In genomic region chr19:17841810-17842662, GRCh38 we compare ENCODE assay signal across 8 cellular contexts. TPM values are rescaled to one million over a fixed set of nuclear protein-coding genes. Genes with fewer than 3 reads are reported as not detected.
DNase-seq lines count a peak whose midpoint lies in the region; ATAC-seq and TF ChIP-seq lines count a peak whose summit lies in the region.

No MANE protein-coding gene starts in this region.

- H3F3A ChIP-seq in SK-N-SH (replicated peaks; ENCODE audit: insufficient read depth): no peaks in the 10 kb centered on the region

- no peaks in the 10 kb centered on the region for H4K20me1 ChIP-seq in SK-N-SH (ENCODE audit: insufficient read depth)

- peak overlapping the region; percentile 80; the same call in 1 of the 2 replicates for H2AFZ ChIP-seq in SK-N-SH (ENCODE audit: low read depth)

- under 1% methylated on average over 37 of the region's 56 CpGs for WGBS in SK-N-SH (ENCODE audit: low lambda C conversion rate)
- 10 to 21% methylated on average over 24 to 28 of the region's 56 CpGs for WGBS in body of pancreas, 2 donors

- TF ChIP-seq RAD21 in SK-N-SH (IDR thresholded peaks at IDR 0.05; ENCODE audit: low read length): no peak

- ATAC-seq in body of pancreas (peak; percentile 69), gastrocnemius medialis (peak in 1 of 2 donors; percentile 26), GM21381 (IDR thresholded peaks at IDR 0.05; ENCODE audit: unreplicated experiment) (no peak), HG03175 (IDR thresholded peaks at IDR 0.05; ENCODE audit: unreplicated experiment) (no peak)

- in situ Hi-C loops in ACHN (cut with HindIII; ENCODE audit: low pct_ligation_motif_present, low pct_unique_long_range_greater_than_20kb, low sequenced_read_pairs): no loop called here
- in situ Hi-C loops in gastrocnemius medialis (cut with MboI; ENCODE audit: low sequenced_read_pairs in 4 of 4): no loop called here

- H3K4me3 ChIP-seq in SK-N-SH (ENCODE audit: low read depth in 2 of 2, low read length in 1 of 2): peak overlapping the region; percentile 45 to 50
- H3K4me3 ChIP-seq in body of pancreas: no peak overlapping the region
- H3K4me3 ChIP-seq in iPS-11a (ENCODE audit: low read depth, low read length): peak overlapping the region; percentile 50
- peak overlapping the region in 3 of 4 donors; percentile 2 to 27 (median 24) for H3K4me3 ChIP-seq in gastrocnemius medialis

- H3K27ac ChIP-seq in SK-N-SH (ENCODE audit: low read depth in 2 of 2, low read length in 1 of 2): peak overlapping the region in 1 of 2 experiments; percentile 76; a peak in 1 of 4 replicates
- H3K27ac ChIP-seq in body of pancreas: no peak overlapping the region
- H3K27ac ChIP-seq in gastrocnemius medialis: no peak overlapping the region

- H3K79me2 ChIP-seq in SK-N-SH (ENCODE audit: insufficient read depth): no peaks in the 10 kb centered on the region

- H3K4me1 ChIP-seq in SK-N-SH (ENCODE audit: control insufficient read depth in 1 of 2, insufficient read depth in 2 of 2, low read depth in 1 of 2, low read length in 1 of 2) (peaks cover 0 to 14% of the 10 kb centered on the region in 2 experiments; a peak in 1 of 4 replicates), body of pancreas (peaks cover 15% of the 10 kb centered on the region), gastrocnemius medialis (no peaks in the 10 kb centered on the region)

- POLR2A ChIA-PET in SK-N-SH (lab: Yijun Ruan, JAX): interaction anchor here (0.6 to 3.1 kb wide), 3 partner anchors 11 to 271 kb away, joined by 3 to 14 read pairs (median 5); partner anchors contain the start of gene RPL18A

- no peaks in the 10 kb centered on the region for H3K9me2 ChIP-seq in SK-N-SH

- H3K36me3 ChIP-seq in SK-N-SH (replicated peaks in 1 of 2; ENCODE audit: control insufficient read depth in 1 of 2, insufficient read depth in 2 of 2, low read length in 1 of 2) (no peaks in the 10 kb centered on the region), body of pancreas (replicated peaks in 1 of 2; ENCODE audit: insufficient read depth in 1 of 2, low read depth in 2 of 2) (no peaks in the 10 kb centered on the region), gastrocnemius medialis (no peaks in the 10 kb centered on the region)

- no peak for TF ChIP-seq CTCF in SK-N-SH (IDR thresholded peaks at IDR 0.05)
- no peak for TF ChIP-seq CTCF in body of pancreas (IDR thresholded peaks at IDR 0.05)
- no peak for TF ChIP-seq CTCF in gastrocnemius medialis (IDR thresholded peaks at IDR 0.05 in 4 of 5, conservative IDR thresholded peaks at IDR 0.05 in 1 of 5)

- H3K4me2 ChIP-seq in SK-N-SH: peak overlapping the region; percentile 80

- no peak for TF ChIP-seq EP300 in SK-N-SH (IDR thresholded peaks at IDR 0.05; ENCODE audit: borderline replicate concordance in 1 of 2, low read depth in 1 of 2, low read length in 1 of 2)

- DNase-seq in ACHN (peak; percentile 53), HK-2 (ENCODE audit: unreplicated experiment) (peak; percentile 94), SK-N-SH (peak; percentile 99), body of pancreas (peak; percentile 69 to 78 (median 75)), gastrocnemius medialis (peak; percentile 22 to 35)

- no peaks in the 10 kb centered on the region for H3K27me3 ChIP-seq in SK-N-SH (ENCODE audit: insufficient read depth)
- no peaks in the 10 kb centered on the region for H3K27me3 ChIP-seq in body of pancreas
- peaks cover 35 to 66% (median 56%) of the 10 kb centered on the region in 3 donors for H3K27me3 ChIP-seq in gastrocnemius medialis

- CTCF ChIA-PET in SK-N-SH (lab: Yijun Ruan, JAX): interaction anchor here (1.0 to 2.8 kb wide), 5 partner anchors 9 to 52 kb away, joined by 3 to 20 read pairs (median 3); partner anchors contain the start of gene RPL18A

- peak overlapping the region; percentile 37 for H3K9ac ChIP-seq in SK-N-SH

- intact Hi-C loops in body of pancreas (cut with DNase I) (loop anchor here (10.0 kb wide), 1 partner anchor 137 kb away; no protein-coding TSS in a partner anchor), gastrocnemius medialis (cut with DNase I; ENCODE audit: low total_unique reads) (no loop called here)

- TF ChIP-seq POLR2A in body of pancreas (IDR thresholded peaks at IDR 0.05): no peak
- no peak for TF ChIP-seq POLR2A in gastrocnemius medialis (IDR thresholded peaks at IDR 0.05)

- H3K9me3 ChIP-seq in SK-N-SH (no peaks in the 10 kb centered on the region), body of pancreas (no peaks in the 10 kb centered on the region), gastrocnemius medialis (no peaks in the 10 kb centered on the region)

TF ChIP-seq in SK-N-SH, 30 proteins besides CTCF, POLR2A, EP300 and RAD21:
- TF ChIP-seq IRF3 (IDR thresholded peaks at IDR 0.05; ENCODE audit: low read depth, low read length) (no peak), RFX5 (IDR thresholded peaks at IDR 0.05; ENCODE audit: low read length) (no peak), GABPA (IDR thresholded peaks at IDR 0.05; ENCODE audit: low read depth) (no peak), MAX (IDR thresholded peaks at IDR 0.05; ENCODE audit: low read depth) (peak; percentile 91), SMC3 (IDR thresholded peaks at IDR 0.05; ENCODE audit: low read depth, low read length) (no peak), PBX3 (IDR thresholded peaks at IDR 0.05) (no peak), NRF1 (IDR thresholded peaks at IDR 0.05; ENCODE audit: low read depth, low read length) (peak; percentile 53), MXI1 (IDR thresholded peaks at IDR 0.05; ENCODE audit: low read depth, low read length) (peak; percentile 92), POLR2AphosphoS5 (IDR thresholded peaks at IDR 0.05; ENCODE audit: low read depth, low read length) (peak; percentile 47)

RNA-seq across cellular contexts. Expression of gene JAK3, which starts 5.7 kb away (rescaled TPM):
- polyA plus RNA-seq in SK-N-SH (2012; rRNA removed): 1.3 and 2.0 TPM in 2 replicates
- 0.67 and 0.71 TPM in 2 replicates for polyA plus RNA-seq in SK-N-SH (2012; cell fraction: cytosol; rRNA removed)
- polyA plus RNA-seq in SK-N-SH (2012; cell fraction: nucleus; rRNA removed): 6.4 and 7.2 TPM in 2 replicates
- total RNA-seq in body of pancreas: 1 to 10 TPM; 2.0 to 3.1 TPM
- total RNA-seq in gastrocnemius medialis: 1 to 10 TPM in 2 of 4 donors, under 1 TPM in 2; 0.55 to 1.6 (median 1.2) TPM

RNA-seq across cellular contexts. Expression of gene RPL18A, which starts 17.7 kb away (rescaled TPM):
- 2,138 and 2,695 TPM in 2 replicates for polyA plus RNA-seq in SK-N-SH (2012; rRNA removed)
- polyA plus RNA-seq in SK-N-SH (2012; cell fraction: cytosol; rRNA removed): 1,924 and 2,091 TPM in 2 replicates
- polyA plus RNA-seq in SK-N-SH (2012; cell fraction: nucleus; rRNA removed): 669 and 951 TPM in 2 replicates
- 1,000 to 10,000 TPM; 1,158 to 1,588 TPM for total RNA-seq in body of pancreas
- total RNA-seq in gastrocnemius medialis: 1,000 to 10,000 TPM; 1,094 to 1,320 (median 1,226) TPM

RNA-seq across cellular contexts. Expression of gene INSL3, which starts 20.7 kb away (rescaled TPM):
- 0.21 and 0.65 TPM in 2 replicates for polyA plus RNA-seq in SK-N-SH (2012; rRNA removed)
- 0.17 and 0.37 TPM in 2 replicates for polyA plus RNA-seq in SK-N-SH (2012; cell fraction: cytosol; rRNA removed)
- polyA plus RNA-seq in SK-N-SH (2012; cell fraction: nucleus; rRNA removed): 0.49 and 0.58 TPM in 2 replicates
- total RNA-seq in body of pancreas: not detected
- total RNA-seq in gastrocnemius medialis: not detected

RNA-seq across cellular contexts. Expression of gene SLC5A5, which starts 29.7 kb away (rescaled TPM):
- polyA plus RNA-seq in SK-N-SH (2012; rRNA removed): 0.02 TPM in 2 replicates
- 0.01 TPM in 1 of 2 replicates, not detected in the other for polyA plus RNA-seq in SK-N-SH (2012; cell fraction: cytosol; rRNA removed)
- 0.01 and 0.02 TPM in 2 replicates for polyA plus RNA-seq in SK-N-SH (2012; cell fraction: nucleus; rRNA removed)
- total RNA-seq in body of pancreas: not detected
- total RNA-seq in gastrocnemius medialis: not detected

RNA-seq across cellular contexts. Expression of gene B3GNT3, which starts 47.1 kb away (rescaled TPM):
- polyA plus RNA-seq in SK-N-SH (2012; rRNA removed): not detected in 2 replicates
- not detected in 2 replicates for polyA plus RNA-seq in SK-N-SH (2012; cell fraction: cytosol; rRNA removed)
- 0.05 TPM in 1 of 2 replicates, not detected in the other for polyA plus RNA-seq in SK-N-SH (2012; cell fraction: nucleus; rRNA removed)
- total RNA-seq in body of pancreas (1 to 10 TPM; 2.0 to 6.0 TPM), gastrocnemius medialis (under 1 TPM in 2 of 4 donors, not detected in 2; 0.13 to 0.39 TPM)

Comparison
In these comparisons a context has a peak if more than half of its experiments do, and no peak if none do; other contexts are left out.
1. DNase-seq: peak in every context shown above with its lines; median percentile 99 in SK-N-SH; 94 in HK-2; 75 in body of pancreas; 53 in ACHN; 28 in gastrocnemius medialis.
2. H3K4me3 ChIP-seq: peak in SK-N-SH (2 of 2), iPS-11a (single experiment) and gastrocnemius medialis (3 of 4); none in body of pancreas (0 of 2).